ENCODE assay signal across 1 cellular context in genomic region chr17:40355123-40355803, GRCh38.
TF ChIP-seq lines count a peak whose summit lies in the region.

No MANE protein-coding gene starts in this region.

TF ChIP-seq in SK-N-SH, 30 proteins besides CTCF, POLR2A, EP300 and RAD21 (continued from another document):
- 0 out of 2 replicates have a peak, but pooled peaks have one; percentile 33 for TF ChIP-seq GATA2 (CRISPR knock-in tag; IDR thresholded peaks at IDR 0.05)
TF ChIP-seq in SK-N-SH: peak in this region for 3.
